24 cellular contexts compared by ENCODE assay signal in the genomic region with DNA sequence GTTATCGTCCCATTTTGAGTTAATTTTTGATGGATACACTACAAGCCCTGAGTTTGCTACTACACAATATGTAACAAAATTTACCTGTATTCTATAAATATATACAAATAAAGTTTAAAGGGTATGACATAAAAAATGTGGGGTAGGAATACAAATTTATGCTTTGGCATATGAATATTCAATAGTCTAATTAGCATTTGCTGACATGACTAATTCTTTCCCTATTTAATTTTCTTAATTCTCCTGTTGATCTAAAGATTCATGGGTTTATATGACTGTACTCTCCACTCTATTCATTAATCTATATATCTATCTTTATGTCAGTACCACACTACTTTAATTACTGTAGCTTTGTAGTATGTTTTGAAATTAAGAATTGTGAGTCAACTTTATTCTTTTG.
DNase-seq lines count a peak whose midpoint lies in the region; ATAC-seq, FAIRE-seq and TF ChIP-seq lines count a peak whose summit lies in the region.
"Had no signal": no experiment of that assay in that cellular context is flagged by ENCODE, and none has a peak within 500 bp of the region (broad histone marks: within the 10 kb centered on the region; RNA-seq: fewer than 3 reads in every experiment).

No MANE protein-coding gene starts in this region.

- no peaks in the 10 kb centered on the region for H3K23me2 ChIP-seq in H1 (ENCODE audit: low read depth, low read length)

- no peak for TF ChIP-seq EP300 in A549 (IDR thresholded peaks at IDR 0.05)
- no peak for TF ChIP-seq EP300 in H1 (IDR thresholded peaks at IDR 0.05; ENCODE audit: borderline replicate concordance in 1 of 2, low read depth in 2 of 2, low read length in 2 of 2)

- no peak overlapping the region for H3K4me3 Mint-ChIP-seq in effector memory CD8-positive, alpha-beta T cell
- H3K4me3 Mint-ChIP-seq: B cell; CD4-positive, alpha-beta T cell; CD8-positive, alpha-beta memory T cell had no signal

- H3K4me1 Mint-ChIP-seq in effector memory CD8-positive, alpha-beta T cell (ENCODE audit: low read depth in 2 of 2), result no peaks in the 10 kb centered on the region
- H3K4me1 Mint-ChIP-seq: B cell; CD8-positive, alpha-beta memory T cell had no signal

- H4K5ac ChIP-seq in IMR-90 (ENCODE audit: low read depth, low read length), result no peak overlapping the region
- no peak overlapping the region for H4K5ac ChIP-seq in H1 (ENCODE audit: insufficient read length, low read depth, low read length)

- no peak overlapping the region for H2BK12ac ChIP-seq in H1 (ENCODE audit: low read depth, low read length)

- POLR2A ChIA-PET in A549 (lab: Yijun Ruan, JAX) (no interaction called here), IMR-90 (lab: Charles Lee; ENCODE audit: unreplicated experiment) (no interaction called here), H1 (lab: Charles Lee; ENCODE audit: partially characterized antibody) (no interaction called here)

- H3K27ac ChIP-seq in A549 (no peak overlapping the region), IMR-90 (ENCODE audit: insufficient read depth, low read length) (no peak overlapping the region), H1 (ENCODE audit: low read depth, low read length) (no peak overlapping the region), breast epithelium (no peak overlapping the region)
- H3K27ac ChIP-seq: BLaER1 treated with 17β-estradiol and CSF1 and Interleukin-3, amounts not matched to agents 10 nM and 100 nM; C4-2B had no signal

- intact Hi-C loops in IMR-90 (cut with micrococcal nuclease), result no loop called here
- intact Hi-C loops in breast epithelium (cut with DNase I; ENCODE audit: low total_unique reads), result no loop called here

- H4K20me1 ChIP-seq in IMR-90 (ENCODE audit: insufficient read depth, low read length), result no peaks in the 10 kb centered on the region
- no peaks in the 10 kb centered on the region for H4K20me1 ChIP-seq in H1 (replicated peaks in 1 of 2; ENCODE audit: control insufficient read depth in 1 of 2, insufficient read depth in 2 of 2, low read length in 2 of 2)
- H4K20me1 ChIP-seq: BLaER1 treated with 17β-estradiol and CSF1 and Interleukin-3, amounts not matched to agents 10 nM and 100 nM had no signal

- H3K79me2 ChIP-seq in H1 (ENCODE audit: control insufficient read depth in 1 of 2, insufficient read depth in 2 of 2, low read length in 2 of 2), result no peaks in the 10 kb centered on the region

- TF ChIP-seq CTCF in A549 (IDR thresholded peaks at IDR 0.05), result no peak
- no peak for TF ChIP-seq CTCF in IMR-90 (conservative IDR thresholded peaks at IDR 0.05; ENCODE audit: low read depth, low read length)
- TF ChIP-seq CTCF in H1 (IDR thresholded peaks at IDR 0.05; ENCODE audit: control extremely low read depth in 1 of 3, insufficient read depth in 1 of 3, low read depth in 1 of 3, low read length in 3 of 3), result no peak
- no peak for TF ChIP-seq CTCF in breast epithelium (IDR thresholded peaks at IDR 0.05)

- H3K56ac ChIP-seq in IMR-90 (ENCODE audit: extremely low read depth, insufficient read depth, low read length) (no peak overlapping the region), H1 (replicated peaks; ENCODE audit: insufficient read length, low read depth, low read length) (no peak overlapping the region)

- no peak overlapping the region for H3K14ac ChIP-seq in IMR-90 (replicated peaks; ENCODE audit: low read depth, low read length)
- H3K14ac ChIP-seq in H1 (ENCODE audit: insufficient read length), result no peak overlapping the region

- WGBS in A549 (ENCODE audit: missing lambda C conversion rate), result 41% methylated on average over 1 of the region's 1 CpG
- WGBS in IMR-90 (ENCODE audit: extremely low coverage in 2 of 2, insufficient read length in 1 of 2), 2 experiments, result no CpG with 5 or more reads among the region's 1 CpG
- WGBS in H1 (ENCODE audit: extremely low coverage in 1 of 2, insufficient coverage in 1 of 2, insufficient read length in 1 of 2, insufficient replicate concordance in 2 of 2, low coverage in 1 of 2, low lambda C conversion rate in 2 of 2, missing lambda C conversion rate in 1 of 2), 2 experiments, result 100% methylated on average over 1 of the region's 1 CpG; no CpG with 5 or more reads in 1 of the 2 experiments

- H3K9me3 ChIP-seq in A549 (no peaks in the 10 kb centered on the region), IMR-90 (ENCODE audit: control insufficient read depth, insufficient read depth, low read length) (no peaks in the 10 kb centered on the region), H1 (ENCODE audit: insufficient read depth in 2 of 2, low read depth in 1 of 2, low read length in 1 of 2) (no peaks in the 10 kb centered on the region), breast epithelium (peaks cover 0 to 4% of the 10 kb centered on the region in 2 donors)
- H3K9me3 ChIP-seq: BLaER1 treated with 17β-estradiol and CSF1 and Interleukin-3, amounts not matched to agents 10 nM and 100 nM had no signal

- H3K4ac ChIP-seq in IMR-90 (ENCODE audit: low read depth, low read length) (no peak overlapping the region), H1 (replicated peaks; ENCODE audit: insufficient read length, low read depth, low read length) (no peak overlapping the region)

- H3K18ac ChIP-seq in IMR-90 (ENCODE audit: low read depth, low read length) (no peak overlapping the region), H1 (ENCODE audit: extremely low read depth, low read length) (no peak overlapping the region)

- H2BK120ac ChIP-seq in IMR-90 (ENCODE audit: low read depth, low read length), result no peak overlapping the region
- no peak overlapping the region for H2BK120ac ChIP-seq in H1 (replicated peaks; ENCODE audit: low read depth, low read length)

- peaks cover 0 to 3% of the 10 kb centered on the region in 2 donors for H3K9me3 Mint-ChIP-seq in effector memory CD8-positive, alpha-beta T cell

- no peak overlapping the region for H3K4me3 ChIP-seq in A549
- no peak overlapping the region for H3K4me3 ChIP-seq in IMR-90 (ENCODE audit: insufficient read depth, low read depth, low read length)
- H3K4me3 ChIP-seq in H1 (ENCODE audit: extremely low read depth in 1 of 4, insufficient read depth in 2 of 4, low read depth in 3 of 4, low read length in 4 of 4), result no peak overlapping the region
- no peak overlapping the region for H3K4me3 ChIP-seq in breast epithelium
- H3K4me3 ChIP-seq: BLaER1 treated with 17β-estradiol and CSF1 and Interleukin-3, amounts not matched to agents 10 nM and 100 nM; GM12878 had no signal

- no peak overlapping the region for H3K4me2 ChIP-seq in A549
- no peak overlapping the region for H3K4me2 ChIP-seq in IMR-90 (ENCODE audit: low read depth, low read length)
- H3K4me2 ChIP-seq in H1 (ENCODE audit: insufficient read depth in 1 of 2, low read depth in 2 of 2, low read length in 2 of 2), result no peak overlapping the region
- H3K4me2 ChIP-seq: BLaER1 treated with 17β-estradiol and CSF1 and Interleukin-3, amounts not matched to agents 10 nM and 100 nM had no signal

- H2BK20ac ChIP-seq in IMR-90 (ENCODE audit: low read depth, low read length) (no peak overlapping the region), H1 (ENCODE audit: low read length) (no peak overlapping the region)

- H3K9ac ChIP-seq in IMR-90 (ENCODE audit: low read depth, low read length) (no peak overlapping the region), H1 (replicated peaks in 1 of 4; ENCODE audit: extremely low read depth in 1 of 4, low read depth in 3 of 4, low read length in 3 of 4) (no peak overlapping the region)
- H3K9ac ChIP-seq: BLaER1 treated with 17β-estradiol and CSF1 and Interleukin-3, amounts not matched to agents 10 nM and 100 nM had no signal

- H3K36me3 Mint-ChIP-seq in effector memory CD8-positive, alpha-beta T cell (ENCODE audit: insufficient read depth), result no peaks in the 10 kb centered on the region
- H3K36me3 Mint-ChIP-seq: CD8-positive, alpha-beta memory T cell had no signal

- H2BK15ac ChIP-seq in IMR-90 (ENCODE audit: low read depth, low read length) (no peak overlapping the region), H1 (ENCODE audit: low read length) (no peak overlapping the region)

- TF ChIP-seq POLR2A in A549 (IDR thresholded peaks at IDR 0.05; ENCODE audit: low read length) (no peak), IMR-90 (IDR thresholded peaks at IDR 0.05; ENCODE audit: low read depth, low read length) (no peak), H1 (IDR thresholded peaks at IDR 0.05; ENCODE audit: control extremely low read depth in 1 of 2, low read depth in 2 of 2, low read length in 2 of 2) (no peak), breast epithelium (IDR thresholded peaks at IDR 0.05) (no peak)

- H3K27ac Mint-ChIP-seq in effector memory CD8-positive, alpha-beta T cell, result no peak overlapping the region
- H3K27ac Mint-ChIP-seq: B cell; CD4-positive, alpha-beta T cell; CD8-positive, alpha-beta memory T cell had no signal

- H4K91ac ChIP-seq in IMR-90 (ENCODE audit: insufficient read depth, low read depth, low read length) (no peak overlapping the region), H1 (replicated peaks; ENCODE audit: insufficient read length, low read length) (no peak overlapping the region)

- H3K79me1 ChIP-seq in IMR-90 (ENCODE audit: low read depth in 1 of 2, low read length in 2 of 2), result no peaks in the 10 kb centered on the region
- H3K79me1 ChIP-seq in H1 (ENCODE audit: low read depth, low read length), result no peaks in the 10 kb centered on the region

- dilution Hi-C loops in IMR-90 (cut with HindIII; ENCODE audit: low sequenced_read_pairs, unreplicated experiment), result no loop called here

- H4K8ac ChIP-seq in IMR-90 (ENCODE audit: low read depth in 2 of 2, low read length in 2 of 2), result no peak overlapping the region
- H4K8ac ChIP-seq in H1 (ENCODE audit: extremely low read depth, insufficient read depth, low read length), result no peak overlapping the region

- ATAC-seq in A549 (no peak), IMR-90 (ENCODE audit: low read depth) (no peak)
- no peak for ATAC-seq in effector memory CD8-positive, alpha-beta T cell (replicated peaks)
- ATAC-seq: GM12878 had no signal

- CTCF ChIA-PET in A549 (lab: Yijun Ruan, JAX), result no interaction called here
- CTCF ChIA-PET in IMR-90 (lab: Yijun Ruan, JAX), result interaction anchor here (0.6 kb wide), 1 partner anchor 357 kb away, joined by 5 read pairs; no protein-coding TSS in a partner anchor
- CTCF ChIA-PET in H1 (lab: Charles Lee; ENCODE audit: partially characterized antibody), result interaction anchor here (0.6 kb wide), 1 partner anchor 678 kb away, joined by 3 read pairs; no protein-coding TSS in a partner anchor

- BruUV-seq in IMR-90 (replicated peaks; lab: Mats Ljungman, UMichigan), result no TSS peak

- no peak overlapping the region for H2AK9ac ChIP-seq in IMR-90 (replicated peaks; ENCODE audit: low read depth, low read length, poor library complexity)

- H3K36me3 ChIP-seq in IMR-90 (ENCODE audit: control insufficient read depth, insufficient read depth, low read length) (no peaks in the 10 kb centered on the region), H1 (ENCODE audit: control insufficient read depth in 2 of 4, insufficient read depth in 4 of 4, low read length in 3 of 4) (no peaks in the 10 kb centered on the region), breast epithelium (no peaks in the 10 kb centered on the region)
- H3K36me3 ChIP-seq: BLaER1 treated with 17β-estradiol and CSF1 and Interleukin-3, amounts not matched to agents 10 nM and 100 nM had no signal

- no peak overlapping the region for H3K23ac ChIP-seq in IMR-90 (ENCODE audit: low read depth, low read length)
- H3K23ac ChIP-seq in H1 (ENCODE audit: insufficient read length), result no peak overlapping the region

- H3K4me1 ChIP-seq in A549, result no peaks in the 10 kb centered on the region
- H3K4me1 ChIP-seq in IMR-90 (ENCODE audit: control insufficient read depth, insufficient read depth, low read length), result no peaks in the 10 kb centered on the region
- no peaks in the 10 kb centered on the region for H3K4me1 ChIP-seq in H1 (replicated peaks in 1 of 4; ENCODE audit: control insufficient read depth in 3 of 4, insufficient read depth in 4 of 4, low read length in 3 of 4)
- H3K4me1 ChIP-seq in breast epithelium, result no peaks in the 10 kb centered on the region
- H3K4me1 ChIP-seq: BLaER1 treated with 17β-estradiol and CSF1 and Interleukin-3, amounts not matched to agents 10 nM and 100 nM had no signal

- H2AFZ ChIP-seq in IMR-90 (replicated peaks; ENCODE audit: low read length, poor library complexity) (no peak overlapping the region), H1 (ENCODE audit: low read length) (no peak overlapping the region)

- H2BK5ac ChIP-seq in IMR-90 (ENCODE audit: low read depth, low read length, poor library complexity, severe bottlenecking) (no peak overlapping the region), H1 (ENCODE audit: low read depth, low read length) (no peak overlapping the region)

- in situ Hi-C loops in IMR-90 (cut with MboI; ENCODE audit: low sequenced_read_pairs), result no loop called here

- H2AK5ac ChIP-seq in IMR-90 (ENCODE audit: low read depth, low read length) (no peak overlapping the region), H1 (ENCODE audit: low read depth, low read length) (no peak overlapping the region)

- H3K9me1 ChIP-seq in IMR-90 (ENCODE audit: insufficient read depth, low read length), result no peaks in the 10 kb centered on the region

- no peaks in the 10 kb centered on the region for H3K27me3 Mint-ChIP-seq in effector memory CD8-positive, alpha-beta T cell
- H3K27me3 Mint-ChIP-seq: B cell; CD4-positive, alpha-beta T cell; CD8-positive, alpha-beta memory T cell had no signal

- no peak for DNase-seq in A549 (ENCODE audit: low read depth in 1 of 2, low spot score in 1 of 2)
- DNase-seq in IMR-90, result no peak
- DNase-seq in H1 (ENCODE audit: low read depth in 1 of 2, low spot score in 2 of 2), result no peak
- no peak for DNase-seq in effector memory CD8-positive, alpha-beta T cell
- no peak for DNase-seq in breast epithelium (ENCODE audit: low spot score in 2 of 2)
- DNase-seq: 8988T; AML-193; CD4-positive, alpha-beta T cell; CD8-positive, alpha-beta memory T cell; COR-L47; DMS 273 treated with DMSO at 0.1 percent for 48 hours; DMS153; DMS53; DMS79; DND-41; EL; GDM1 had no signal

- TF ChIP-seq RAD21 in A549 (conservative IDR thresholded peaks at IDR 0.05 in 1 of 2, IDR thresholded peaks at IDR 0.05 in 1 of 2), result no peak
- TF ChIP-seq RAD21 in IMR-90 (IDR thresholded peaks at IDR 0.05; ENCODE audit: low read length), result no peak
- no peak for TF ChIP-seq RAD21 in H1 (IDR thresholded peaks at IDR 0.05 in 1 of 2, conservative IDR thresholded peaks at IDR 0.05 in 1 of 2; ENCODE audit: low read depth in 2 of 2, low read length in 2 of 2)

- FAIRE-seq in A549 (lab: Jason Lieb, UNC) (no peak), H1 (lab: Jason Lieb, UNC) (no peak)
- FAIRE-seq: A204.1, GM12878, GM12892, GM18507 had no signal

- H3K27me3 ChIP-seq in IMR-90 (ENCODE audit: control insufficient read depth, insufficient read depth, low read length) (no peaks in the 10 kb centered on the region), H1 (replicated peaks in 1 of 4; ENCODE audit: control insufficient read depth in 3 of 4, extremely low read depth in 1 of 4, insufficient read depth in 3 of 4, low read length in 3 of 4) (no peaks in the 10 kb centered on the region), breast epithelium (no peaks in the 10 kb centered on the region)
- H3K27me3 ChIP-seq: BLaER1 treated with 17β-estradiol and CSF1 and Interleukin-3, amounts not matched to agents 10 nM and 100 nM had no signal

Comparison
In these comparisons a context has a peak if more than half of its experiments do, and no peak if none do; other contexts are left out.
1. Of the 18 proteins assayed by ChIP-seq in both H1 and A549: peak only in H1: none; only in A549: none; in both: MAFK; in neither: 17.